ENCODE assay signal across 19 cellular contexts in the genomic region with DNA sequence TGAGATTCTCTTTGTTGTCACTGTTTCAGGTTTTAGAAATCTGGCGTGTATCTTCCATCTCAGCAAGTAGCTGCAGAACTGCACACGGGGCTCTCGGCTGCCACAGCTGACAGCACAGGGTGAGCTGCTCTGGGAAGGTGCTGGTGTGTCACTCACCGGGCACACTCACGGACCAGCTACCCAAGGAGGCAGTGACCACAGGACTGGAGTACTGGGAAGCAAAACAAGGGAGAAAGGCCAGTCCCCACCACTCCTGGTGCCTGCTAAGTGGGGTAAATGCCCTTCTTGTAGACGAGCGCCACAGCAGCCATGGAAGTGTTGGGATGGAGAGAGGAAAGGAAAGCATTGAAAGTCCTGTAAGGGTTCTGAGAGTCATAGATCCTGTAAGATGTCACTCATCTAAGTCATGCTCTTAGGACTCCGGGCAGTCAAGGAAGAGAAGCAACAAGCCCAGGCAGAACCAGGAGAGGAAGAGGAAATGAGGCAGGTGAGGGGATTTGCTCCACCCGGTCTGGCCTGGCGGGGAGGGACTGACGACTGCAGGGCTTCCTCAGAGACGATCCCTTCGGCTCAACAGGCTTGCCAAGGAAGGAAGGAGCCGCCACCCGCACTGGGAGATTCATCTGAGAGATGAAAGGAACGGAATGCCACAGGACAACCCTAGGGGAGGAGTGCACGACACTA. TPM values are rescaled to one million over a fixed set of nuclear protein-coding genes. Genes with fewer than 3 reads are reported as not detected.
DNase-seq lines count a peak whose midpoint lies in the region; ATAC-seq, FAIRE-seq and TF ChIP-seq lines count a peak whose summit lies in the region.
"Had no signal": no experiment of that assay in that cellular context is flagged by ENCODE, and none has a peak within 500 bp of the region (broad histone marks: within the 10 kb centered on the region; RNA-seq: fewer than 3 reads in every experiment).

No MANE protein-coding gene starts in this region.

- no peak overlapping the region for H3K14ac ChIP-seq in H1 (ENCODE audit: insufficient read length)

- H2BK15ac ChIP-seq in H1 (ENCODE audit: low read length), result peak overlapping the region; percentile 74; the same call in 1 of the 2 replicates

- peak overlapping the region; percentile 77 for H3K4me2 ChIP-seq in GM23248 (ENCODE audit: unreplicated experiment)
- H3K4me2 ChIP-seq in H1 (ENCODE audit: insufficient read depth in 1 of 2, low read depth in 2 of 2, low read length in 2 of 2), result no peak overlapping the region

- H2AK5ac ChIP-seq in H1 (ENCODE audit: low read depth, low read length), result no peak overlapping the region

- DNase-seq in GM23248 (no peak), RCC 7860 (ENCODE audit: low spot score) (peak; percentile 59), H1 (ENCODE audit: low read depth in 1 of 2, low spot score in 2 of 2) (no peak), D341Med (ENCODE audit: low spot score) (no peak)
- DNase-seq: activated CD4-positive, alpha-beta T cell treated with anti-CD3 and anti-CD28 coated beads for 1 hour; activated effector memory CD4-positive, alpha-beta T cell treated with anti-CD3 and anti-CD28 coated beads, Interleukin-2, amount 50 U/mL, for 16 hours; CD4-positive, CD25-positive, alpha-beta regulatory T cell; dorsolateral prefrontal cortex; NCI-H1436 treated with DMSO at 0.1 percent for 48 hours; NCI-H774; nucleus accumbens; T-helper 9 cell had no signal

- H4K91ac ChIP-seq in H1 (replicated peaks; ENCODE audit: insufficient read length, low read length), result no peak overlapping the region

- TF ChIP-seq EP300 in H1 (IDR thresholded peaks at IDR 0.05; ENCODE audit: borderline replicate concordance in 1 of 2, low read depth in 2 of 2, low read length in 2 of 2), result no peak

- TF ChIP-seq RAD21 in H1 (IDR thresholded peaks at IDR 0.05 in 1 of 2, conservative IDR thresholded peaks at IDR 0.05 in 1 of 2; ENCODE audit: low read depth in 2 of 2, low read length in 2 of 2), result no peak

- in situ Hi-C loops in GM23248 (cut with MboI), result no loop called here

- no peak overlapping the region for H2BK120ac ChIP-seq in H1 (replicated peaks; ENCODE audit: low read depth, low read length)

- H3K27me3 ChIP-seq in GM23248 (replicated peaks; ENCODE audit: insufficient read depth), result no peaks in the 10 kb centered on the region
- peaks cover 0 to 1% (median 0%) of the 10 kb centered on the region in 4 experiments; a peak in 1 of 7 replicates for H3K27me3 ChIP-seq in H1 (replicated peaks in 1 of 4; ENCODE audit: control insufficient read depth in 3 of 4, extremely low read depth in 1 of 4, insufficient read depth in 3 of 4, low read length in 3 of 4)
- no peaks in the 10 kb centered on the region for H3K27me3 ChIP-seq in mucosa of rectum (ENCODE audit: control insufficient read depth in 2 of 2, insufficient read depth in 2 of 2, low read length in 2 of 2)
- H3K27me3 ChIP-seq: cardiac muscle cell, dorsolateral prefrontal cortex, right atrium auricular region had no signal

- H3K36me3 ChIP-seq in GM23248 (ENCODE audit: low read depth) (no peaks in the 10 kb centered on the region), H1 (ENCODE audit: control insufficient read depth in 2 of 4, insufficient read depth in 4 of 4, low read length in 3 of 4) (no peaks in the 10 kb centered on the region), mucosa of rectum (ENCODE audit: control insufficient read depth in 2 of 2, insufficient read depth in 2 of 2, low read length in 2 of 2) (no peaks in the 10 kb centered on the region)
- H3K36me3 ChIP-seq: cardiac muscle cell, right atrium auricular region had no signal

- H3K27ac ChIP-seq in GM23248, result no peak overlapping the region
- no peak overlapping the region for H3K27ac ChIP-seq in H1 (ENCODE audit: low read depth, low read length)
- H3K27ac ChIP-seq in mucosa of rectum (ENCODE audit: low read depth in 2 of 2, low read length in 2 of 2), result peak overlapping the region; percentile 62 to 74
- H3K27ac ChIP-seq: cardiac muscle cell, dorsolateral prefrontal cortex, right atrium auricular region, SK-N-MC had no signal

- H3K9ac ChIP-seq in GM23248 (no peak overlapping the region), H1 (replicated peaks in 1 of 4; ENCODE audit: extremely low read depth in 1 of 4, low read depth in 3 of 4, low read length in 3 of 4) (no peak overlapping the region), mucosa of rectum (ENCODE audit: low read depth in 1 of 2, low read length in 2 of 2) (no peak overlapping the region)

- no peaks in the 10 kb centered on the region for H3K23me2 ChIP-seq in H1 (ENCODE audit: low read depth, low read length)

- H3K79me2 ChIP-seq in GM23248 (ENCODE audit: insufficient read depth), result no peaks in the 10 kb centered on the region
- no peaks in the 10 kb centered on the region for H3K79me2 ChIP-seq in H1 (ENCODE audit: control insufficient read depth in 1 of 2, insufficient read depth in 2 of 2, low read length in 2 of 2)

- no peak overlapping the region for H3K56ac ChIP-seq in H1 (replicated peaks; ENCODE audit: insufficient read length, low read depth, low read length)

- H4K8ac ChIP-seq in H1 (ENCODE audit: extremely low read depth, insufficient read depth, low read length), result no peak overlapping the region

- POLR2A ChIA-PET in H1 (lab: Charles Lee; ENCODE audit: partially characterized antibody), result no interaction called here

- CTCF ChIA-PET in H1 (lab: Charles Lee; ENCODE audit: partially characterized antibody), result interaction anchor here (0.7 to 1.1 kb wide), 3 partner anchors 10 to 89 kb away, joined by 3 to 4 read pairs (median 3); no protein-coding TSS in a partner anchor

- 0 out of 2 replicates have a peak overlapping the region, but pooled peaks have one; percentile 32 for H2BK5ac ChIP-seq in H1 (ENCODE audit: low read depth, low read length)

- H3K23ac ChIP-seq in H1 (ENCODE audit: insufficient read length), result no peak overlapping the region

- H3K9me2 ChIP-seq in GM23248 (ENCODE audit: insufficient read depth), result no peaks in the 10 kb centered on the region

- H3K4me3 ChIP-seq in GM23248 (no peak overlapping the region), H1 (ENCODE audit: extremely low read depth in 1 of 4, insufficient read depth in 2 of 4, low read depth in 3 of 4, low read length in 4 of 4) (no peak overlapping the region), mucosa of rectum (ENCODE audit: low read length in 2 of 2) (no peak overlapping the region)
- H3K4me3 ChIP-seq: cardiac muscle cell, dorsolateral prefrontal cortex, right atrium auricular region, SK-N-MC had no signal

- no peak overlapping the region for H2AFZ ChIP-seq in GM23248
- H2AFZ ChIP-seq in H1 (ENCODE audit: low read length), result peak overlapping the region; percentile 90; the same call in 1 of the 2 replicates

- 91 to 92% methylated on average over 15 to 17 of the region's 17 CpGs for WGBS in GM23248 (ENCODE audit: low coverage in 1 of 2, low lambda C conversion rate in 2 of 2, missing lambda C conversion rate in 2 of 2), 2 experiments
- 87% methylated on average over 16 of the region's 17 CpGs; no CpG with 5 or more reads in 1 of the 2 experiments for WGBS in H1 (ENCODE audit: extremely low coverage in 1 of 2, insufficient coverage in 1 of 2, insufficient read length in 1 of 2, insufficient replicate concordance in 2 of 2, low coverage in 1 of 2, low lambda C conversion rate in 2 of 2, missing lambda C conversion rate in 1 of 2), 2 experiments

- no peaks in the 10 kb centered on the region for H4K20me1 ChIP-seq in GM23248 (ENCODE audit: insufficient read depth)
- H4K20me1 ChIP-seq in H1 (replicated peaks in 1 of 2; ENCODE audit: control insufficient read depth in 1 of 2, insufficient read depth in 2 of 2, low read length in 2 of 2), result no peaks in the 10 kb centered on the region

- H4K5ac ChIP-seq in H1 (ENCODE audit: insufficient read length, low read depth, low read length), result no peak overlapping the region

- no peak overlapping the region; the same call in 1 of the 2 replicates for H2BK12ac ChIP-seq in H1 (ENCODE audit: low read depth, low read length)

- no peak for TF ChIP-seq POLR2A in H1 (IDR thresholded peaks at IDR 0.05; ENCODE audit: control extremely low read depth in 1 of 2, low read depth in 2 of 2, low read length in 2 of 2)

- H3K79me1 ChIP-seq in H1 (ENCODE audit: low read depth, low read length), result no peaks in the 10 kb centered on the region

- FAIRE-seq in RCC 7860 (lab: Jason Lieb, UNC) (no peak), H1 (lab: Jason Lieb, UNC) (no peak)

- no peak overlapping the region for H3K18ac ChIP-seq in H1 (ENCODE audit: extremely low read depth, low read length)

- ATAC-seq in HG03457 (IDR thresholded peaks at IDR 0.05; ENCODE audit: unreplicated experiment), result no peak
- no peak for ATAC-seq in HG03175 (IDR thresholded peaks at IDR 0.05; ENCODE audit: unreplicated experiment)
- no peak for ATAC-seq in HG03442 (IDR thresholded peaks at IDR 0.05; ENCODE audit: unreplicated experiment)

- peaks cover 11% of the 10 kb centered on the region for H3F3A ChIP-seq in GM23248 (ENCODE audit: insufficient read depth)

- peaks cover 26% of the 10 kb centered on the region for H3K4me1 ChIP-seq in GM23248 (ENCODE audit: insufficient read depth)
- peaks cover 0 to 3% (median 0%) of the 10 kb centered on the region in 4 experiments; a peak in 1 of 7 replicates for H3K4me1 ChIP-seq in H1 (replicated peaks in 1 of 4; ENCODE audit: control insufficient read depth in 3 of 4, insufficient read depth in 4 of 4, low read length in 3 of 4)
- H3K4me1 ChIP-seq in mucosa of rectum (ENCODE audit: control insufficient read depth in 2 of 2, insufficient read depth in 2 of 2, low read length in 2 of 2), result peaks cover 6 to 16% of the 10 kb centered on the region in 2 donors
- H3K4me1 ChIP-seq: right atrium auricular region had no signal

- no peak for TF ChIP-seq CTCF in H1 (IDR thresholded peaks at IDR 0.05; ENCODE audit: control extremely low read depth in 1 of 3, insufficient read depth in 1 of 3, low read depth in 1 of 3, low read length in 3 of 3)

- H2BK20ac ChIP-seq in H1 (ENCODE audit: low read length), result no peak overlapping the region; the same call in 1 of the 2 replicates

- no peaks in the 10 kb centered on the region for H3K9me3 ChIP-seq in GM23248 (ENCODE audit: low read depth)
- no peaks in the 10 kb centered on the region for H3K9me3 ChIP-seq in H1 (ENCODE audit: insufficient read depth in 2 of 2, low read depth in 1 of 2, low read length in 1 of 2)
- H3K9me3 ChIP-seq in mucosa of rectum (ENCODE audit: control insufficient read depth in 2 of 2, low read length in 2 of 2), result no peaks in the 10 kb centered on the region
- H3K9me3 ChIP-seq: right atrium auricular region had no signal

- no peak overlapping the region for H3K4ac ChIP-seq in H1 (replicated peaks; ENCODE audit: insufficient read length, low read depth, low read length)

RNA-seq across cellular contexts. Expression of gene PRDM1, which starts 48.1 kb away (rescaled TPM):
- total RNA-seq in GM23248 (2014; rRNA removed; shearing (Covaris generic)), result 2.7 and 3.8 TPM in 2 replicates
- 3.5 and 3.9 TPM in 2 replicates for polyA plus RNA-seq in GM23248 (2016; fragmentation: Nextera tagmentation; extraction: Ambion mirVana)
- 0.74 and 1.1 TPM in 2 replicates for total RNA-seq in H1 (2021; fragmentation: NEBNext Ultra II Directional; extraction: Animal tissue kit (Norgen Biotek cat#: 25700))
- 0.17 and 0.21 TPM in 2 replicates for polyA plus RNA-seq in H1 (2011; rRNA removed)
- 0.10 TPM for polyA plus RNA-seq in H1 (2011; cell fraction: cytosol; rRNA removed)
- 0.31 TPM for polyA plus RNA-seq in H1 (2011; cell fraction: nucleus; rRNA removed)
- 0.29 to 0.72 TPM (median 0.37 TPM) in 4 replicates for polyA plus RNA-seq in H1 (2012, experiment 1 of 2)
- 0.35 TPM for polyA plus RNA-seq in H1 (2012, experiment 2 of 2)
- polyA plus RNA-seq in H1 (2013, experiment 1 of 2), result 0.45 TPM
- 0.39 TPM for polyA plus RNA-seq in H1 (2013, experiment 2 of 2)
- polyA minus RNA-seq in H1 (2011; rRNA and poly(A)+ RNA removed), result 0.35 and 2.6 TPM in 2 replicates
- not detected for polyA minus RNA-seq in H1 (2011; cell fraction: cytosol; rRNA and poly(A)+ RNA removed)
- 0.40 TPM for polyA minus RNA-seq in H1 (2011; cell fraction: nucleus; rRNA and poly(A)+ RNA removed)

Comparison
In these comparisons a context has a peak if more than half of its experiments do, and no peak if none do; other contexts are left out.
1. H3K27ac ChIP-seq: peak in mucosa of rectum (2 of 2); none in GM23248 (single experiment) and H1 (single experiment).